13 cellular contexts compared by ENCODE assay signal in the genomic region with DNA sequence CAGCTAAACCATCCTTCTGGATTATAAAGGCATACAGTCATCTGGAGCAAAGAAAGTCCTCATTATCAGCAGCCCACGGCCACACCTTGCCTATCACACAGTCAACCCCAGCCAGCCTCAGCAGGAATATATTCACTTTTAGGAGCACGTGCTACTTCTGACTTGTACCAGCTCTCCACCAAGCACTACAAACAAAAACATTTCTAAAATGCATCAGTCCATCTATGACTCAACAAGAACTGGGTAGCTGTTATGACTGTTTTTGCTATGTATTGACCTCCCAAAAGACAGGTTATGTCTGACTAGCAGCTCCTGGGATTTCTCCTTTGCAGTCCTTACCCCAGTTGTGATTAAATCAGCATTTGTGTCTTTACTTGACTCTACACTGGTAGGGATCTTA. TPM values are rescaled to one million over a fixed set of nuclear protein-coding genes. Genes with fewer than 3 reads are reported as not detected.
DNase-seq lines count a peak whose midpoint lies in the region; ATAC-seq and TF ChIP-seq lines count a peak whose summit lies in the region.
"Had no signal": no experiment of that assay in that cellular context is flagged by ENCODE, and none has a peak within 500 bp of the region (broad histone marks: within the 10 kb centered on the region; RNA-seq: fewer than 3 reads in every experiment).

No MANE protein-coding gene starts in this region.

- H3K36me3 ChIP-seq in heart right ventricle, result peaks cover 0 to 29% (median 0%) of the 10 kb centered on the region in 9 donors

- no peak for DNase-seq in heart right ventricle
- DNase-seq in cardiac septum (ENCODE audit: low spot score), result no peak
- no peak for DNase-seq in endothelial cell (ENCODE audit: low spot score)
- DNase-seq in neural crest cell (ENCODE audit: low read depth, low spot score), result no peak
- DNase-seq in GF-D8 (lab: John Stamatoyannopoulos, UW), result no peak
- no peak for DNase-seq in activated T-cell treated with anti-CD3 and anti-CD28 coated beads, Interleukin-2, amount 50 U/mL, for 48 hours
- no peak for DNase-seq in NCI-H1092 treated with DMSO at 0.1 percent for 48 hours (lab: John Stamatoyannopoulos, UW)
- DNase-seq: activated CD8-positive, alpha-beta T cell treated with anti-CD3 and anti-CD28 coated beads, Interleukin-2, amount 10 ng/mL, durations not matched to agents 7 days and 5 days; activated naive CD8-positive, alpha-beta T cell treated with anti-CD3 and anti-CD28 coated beads for 36 hours; NCI-H524 had no signal

- WGBS in heart right ventricle, 2 donors, result 29 to 44% methylated on average over 2 of the region's 2 CpGs

- peaks cover 20 to 100% (median 96%) of the 10 kb centered on the region in 9 donors for H3K4me1 ChIP-seq in heart right ventricle

- H3K27ac ChIP-seq in heart right ventricle, result peak overlapping the region; percentile 50 to 100 (median 81)
- H3K27ac ChIP-seq: KMS-11 had no signal

- H3K4me1 Mint-ChIP-seq in endothelial cell (ENCODE audit: unreplicated experiment) (peaks cover 50% of the 10 kb centered on the region), neural crest cell (peaks cover 69% of the 10 kb centered on the region)
- H3K4me1 Mint-ChIP-seq: activated naive CD8-positive, alpha-beta T cell treated with anti-CD3 and anti-CD28 coated beads for 36 hours had no signal

- peaks cover 7% of the 10 kb centered on the region for H3K27me3 Mint-ChIP-seq in endothelial cell (ENCODE audit: unreplicated experiment)
- peaks cover 18% of the 10 kb centered on the region for H3K27me3 Mint-ChIP-seq in neural crest cell (ENCODE audit: low read depth)

- TF ChIP-seq CTCF in heart right ventricle (IDR thresholded peaks at IDR 0.05) (no peak), endothelial cell (IDR thresholded peaks at IDR 0.05; ENCODE audit: unreplicated experiment) (no peak), neural crest cell (conservative IDR thresholded peaks at IDR 0.05) (no peak)

- ATAC-seq in heart right ventricle (peak in 2 of 8 donors; percentile 13 to 21), GM19395 (IDR thresholded peaks at IDR 0.05; ENCODE audit: unreplicated experiment) (no peak)
- ATAC-seq: activated CD8-positive, alpha-beta T cell treated with anti-CD3 and anti-CD28 coated beads, Interleukin-2, amount 10 ng/mL, durations not matched to agents 7 days and 5 days had no signal

- H3K36me3 Mint-ChIP-seq in endothelial cell (ENCODE audit: low read depth, unreplicated experiment) (peaks cover 17% of the 10 kb centered on the region), neural crest cell (ENCODE audit: low read depth) (peaks cover 17% of the 10 kb centered on the region)
- H3K36me3 Mint-ChIP-seq: activated naive CD8-positive, alpha-beta T cell treated with anti-CD3 and anti-CD28 coated beads for 36 hours had no signal

- H3K4me3 Mint-ChIP-seq in endothelial cell (ENCODE audit: unreplicated experiment) (no peak overlapping the region), neural crest cell (peak overlapping the region; percentile 81)
- H3K4me3 Mint-ChIP-seq: activated CD8-positive, alpha-beta T cell treated with anti-CD3 and anti-CD28 coated beads, Interleukin-2, amount 10 ng/mL, durations not matched to agents 7 days and 5 days; activated naive CD8-positive, alpha-beta T cell treated with anti-CD3 and anti-CD28 coated beads for 36 hours had no signal

- H3K9me3 ChIP-seq in heart right ventricle, result no peaks in the 10 kb centered on the region

- H3K27me3 ChIP-seq in heart right ventricle, result no peaks in the 10 kb centered on the region

- H3K9me3 Mint-ChIP-seq in endothelial cell (ENCODE audit: unreplicated experiment) (no peaks in the 10 kb centered on the region), neural crest cell (no peaks in the 10 kb centered on the region)
- H3K9me3 Mint-ChIP-seq: activated naive CD8-positive, alpha-beta T cell treated with anti-CD3 and anti-CD28 coated beads for 36 hours had no signal

- no peak overlapping the region for H3K4me3 ChIP-seq in heart right ventricle
- H3K4me3 ChIP-seq: skin epidermis had no signal

- intact Hi-C loops in heart right ventricle (cut with DNase I) (no loop called here), cardiac septum (cut with DNase I) (no loop called here)

- H3K27ac Mint-ChIP-seq in endothelial cell (ENCODE audit: unreplicated experiment), result peak overlapping the region; percentile 18
- no peak overlapping the region for H3K27ac Mint-ChIP-seq in neural crest cell (ENCODE audit: unreplicated experiment)
- H3K27ac Mint-ChIP-seq: activated CD8-positive, alpha-beta T cell treated with anti-CD3 and anti-CD28 coated beads, Interleukin-2, amount 10 ng/mL, durations not matched to agents 7 days and 5 days; activated naive CD8-positive, alpha-beta T cell treated with anti-CD3 and anti-CD28 coated beads for 36 hours had no signal

RNA-seq across cellular contexts. Expression of gene NUAK1, which starts 31.2 kb away (rescaled TPM):
- total RNA-seq in heart right ventricle (10 to 100 TPM; 37.0 to 59.0 (median 47.6) TPM), cardiac septum (66.8 TPM), endothelial cell (ENCODE audit: unreplicated experiment) (16.6 TPM), neural crest cell (35.3 and 35.6 TPM in 2 replicates)
- polyA plus RNA-seq in heart right ventricle, result 10 to 100 TPM in 1 of 2 donors, 1 to 10 TPM in 1; 9.8 to 10.8 TPM
- total RNA-seq: activated CD8-positive, alpha-beta T cell treated with anti-CD3 and anti-CD28 coated beads, Interleukin-2, amount 10 ng/mL, durations not matched to agents 7 days and 5 days; activated naive CD8-positive, alpha-beta T cell treated with anti-CD3 and anti-CD28 coated beads for 36 hours had no signal
